ENCODE assay signal across 21 cellular contexts in genomic region chr12:40292788-40293429, GRCh38.
DNase-seq lines count a peak whose midpoint lies in the region; ATAC-seq, FAIRE-seq and TF ChIP-seq lines count a peak whose summit lies in the region.
"Had no signal": no experiment of that assay in that cellular context is flagged by ENCODE, and none has a peak within 500 bp of the region (broad histone marks: within the 10 kb centered on the region; RNA-seq: fewer than 3 reads in every experiment).

No MANE protein-coding gene starts in this region.

- CTCF ChIA-PET in IMR-90 (lab: Yijun Ruan, JAX), result no interaction called here
- CTCF ChIA-PET in K562 (lab: Yijun Ruan, JAX; ENCODE audit: low intra/inter-chr PET ratio), result no interaction called here
- CTCF ChIA-PET in HepG2 (lab: Yijun Ruan, JAX; ENCODE audit: low intra/inter-chr PET ratio, low total read pairs), result no interaction called here

- POLR2A ChIA-PET in IMR-90 (lab: Charles Lee; ENCODE audit: unreplicated experiment) (no interaction called here), K562 (lab: Yijun Ruan, JAX) (no interaction called here), HepG2 (lab: Yijun Ruan, JAX) (no interaction called here)

- no peak overlapping the region for H4K5ac ChIP-seq in IMR-90 (ENCODE audit: low read depth, low read length)

- H3K4me1 ChIP-seq in IMR-90 (ENCODE audit: control insufficient read depth, insufficient read depth, low read length) (no peaks in the 10 kb centered on the region), K562 (replicated peaks in 1 of 2; ENCODE audit: control insufficient read depth in 2 of 2, insufficient read depth in 2 of 2, low read length in 2 of 2) (no peaks in the 10 kb centered on the region), HepG2 (ENCODE audit: insufficient read depth, low read length) (no peaks in the 10 kb centered on the region), testis (no peaks in the 10 kb centered on the region)
- H3K4me1 ChIP-seq: BLaER1, Caco-2 had no signal

- H4K20me1 ChIP-seq in IMR-90 (ENCODE audit: insufficient read depth, low read length) (no peaks in the 10 kb centered on the region), K562 (replicated peaks; ENCODE audit: control insufficient read depth, insufficient read depth, low read length) (no peaks in the 10 kb centered on the region), HepG2 (ENCODE audit: insufficient read depth, low read length) (no peaks in the 10 kb centered on the region)
- H4K20me1 ChIP-seq: BLaER1 had no signal

- H4K8ac ChIP-seq in IMR-90 (ENCODE audit: low read depth in 2 of 2, low read length in 2 of 2), result no peak overlapping the region

- no peak overlapping the region; the same call in 1 of the 2 replicates for H3K56ac ChIP-seq in IMR-90 (ENCODE audit: extremely low read depth, insufficient read depth, low read length)

- WGBS in IMR-90 (ENCODE audit: extremely low coverage in 2 of 2, insufficient read length in 1 of 2), 2 experiments, result no CpG with 5 or more reads among the region's 3 CpGs
- 2% methylated on average over 3 of the region's 3 CpGs for WGBS in K562 (ENCODE audit: insufficient coverage, low coverage, missing lambda C conversion rate)
- WGBS in HepG2 (ENCODE audit: low lambda C conversion rate), result 0% methylated on average over 3 of the region's 3 CpGs
- WGBS in testis, 2 donors, result 87 to 90% methylated on average over 3 of the region's 3 CpGs

- H2AK5ac ChIP-seq in IMR-90 (ENCODE audit: low read depth, low read length), result no peak overlapping the region

- no peak overlapping the region for H2BK5ac ChIP-seq in IMR-90 (ENCODE audit: low read depth, low read length, poor library complexity, severe bottlenecking)

- H3K14ac ChIP-seq in IMR-90 (replicated peaks; ENCODE audit: low read depth, low read length), result no peak overlapping the region

- TF ChIP-seq RAD21 in IMR-90 (IDR thresholded peaks at IDR 0.05; ENCODE audit: low read length) (no peak), K562 (CRISPR knock-in tag; conservative IDR thresholded peaks at IDR 0.05 in 1 of 2, IDR thresholded peaks at IDR 0.05 in 1 of 2) (no peak), HepG2 (CRISPR knock-in tag; IDR thresholded peaks at IDR 0.05) (no peak)

- DNase-seq in IMR-90, result no peak
- DNase-seq in K562 (ENCODE audit: extremely low read depth in 1 of 4, low spot score in 3 of 4), result no peak
- DNase-seq in HepG2 (ENCODE audit: low spot score), result no peak
- peak; percentile 12 for DNase-seq in retina
- DNase-seq in dedifferentiated amniotic fluid mesenchymal stem cell (ENCODE audit: extremely low spot score), result no peak
- DNase-seq in testis, result no peak
- DNase-seq in ureter (ENCODE audit: low spot score), result no peak
- DNase-seq in SHP77 (lab: John Stamatoyannopoulos, UW), result no peak
- DNase-seq: Caco-2; CD4-positive, CD25-positive, alpha-beta regulatory T cell; CD8-positive, alpha-beta T cell; DMS153; DND-41; GDM1; H9 had no signal

- H3K36me3 ChIP-seq in IMR-90 (ENCODE audit: control insufficient read depth, insufficient read depth, low read length) (no peaks in the 10 kb centered on the region), K562 (ENCODE audit: control insufficient read depth, insufficient read depth, low read length) (no peaks in the 10 kb centered on the region), HepG2 (replicated peaks in 1 of 2; ENCODE audit: control insufficient read depth in 1 of 2, insufficient read depth in 2 of 2, low read length in 2 of 2) (no peaks in the 10 kb centered on the region), testis (ENCODE audit: low read depth, missing control alignments) (no peaks in the 10 kb centered on the region)
- H3K36me3 ChIP-seq: BLaER1 had no signal

- H2BK15ac ChIP-seq in IMR-90 (ENCODE audit: low read depth, low read length), result no peak overlapping the region

- no peaks in the 10 kb centered on the region for H3K27me3 ChIP-seq in IMR-90 (ENCODE audit: control insufficient read depth, insufficient read depth, low read length)
- H3K27me3 ChIP-seq in K562 (ENCODE audit: control insufficient read depth in 2 of 2, insufficient read depth in 2 of 2, low read length in 2 of 2), result no peaks in the 10 kb centered on the region
- H3K27me3 ChIP-seq in HepG2 (ENCODE audit: control insufficient read depth in 1 of 2, insufficient read depth in 2 of 2, low read length in 2 of 2), result no peaks in the 10 kb centered on the region
- no peaks in the 10 kb centered on the region for H3K27me3 ChIP-seq in testis
- H3K27me3 ChIP-seq: BLaER1 had no signal

- in situ Hi-C loops in IMR-90 (cut with MboI; ENCODE audit: low sequenced_read_pairs), result no loop called here
- in situ Hi-C loops in K562 (cut with MboI), result no loop called here
- in situ Hi-C loops in HepG2 (cut with HindIII; ENCODE audit: extremely low pct_ligation_motif_present, low pct_unique_long_range_greater_than_20kb), result no loop called here

- FAIRE-seq in K562 (lab: Jason Lieb, UNC) (no peak), HepG2 (lab: Jason Lieb, UNC) (no peak)
- FAIRE-seq: GM12878, GM19239 had no signal

- no peak overlapping the region for H2AFZ ChIP-seq in IMR-90 (replicated peaks; ENCODE audit: low read length, poor library complexity)
- H2AFZ ChIP-seq in K562 (ENCODE audit: low read depth, low read length), result no peak overlapping the region
- H2AFZ ChIP-seq in HepG2 (ENCODE audit: low read length), result no peak overlapping the region
- H2AFZ ChIP-seq: GM23338 had no signal

- dilution Hi-C loops in IMR-90 (cut with HindIII; ENCODE audit: low sequenced_read_pairs, unreplicated experiment), result no loop called here

- no peak overlapping the region for H2BK20ac ChIP-seq in IMR-90 (ENCODE audit: low read depth, low read length)

- H3K79me1 ChIP-seq in IMR-90 (ENCODE audit: low read depth in 1 of 2, low read length in 2 of 2), result no peaks in the 10 kb centered on the region

- H3K23ac ChIP-seq in IMR-90 (ENCODE audit: low read depth, low read length), result no peak overlapping the region

- TF ChIP-seq EP300 in K562 (IDR thresholded peaks at IDR 0.05; ENCODE audit: low read length) (no peak), HepG2 (IDR thresholded peaks at IDR 0.05; ENCODE audit: low read depth in 2 of 2, low read length in 2 of 2) (no peak), HepG2 (CRISPR knock-in tag; IDR thresholded peaks at IDR 0.05; ENCODE audit: borderline replicate concordance) (no peak)

- BruUV-seq in IMR-90 (replicated peaks; lab: Mats Ljungman, UMichigan) (no TSS peak), K562 (replicated peaks; lab: Mats Ljungman, UMichigan) (no TSS peak), HepG2 (replicated peaks; lab: Mats Ljungman, UMichigan) (no TSS peak)

- no peak overlapping the region for H3K18ac ChIP-seq in IMR-90 (ENCODE audit: low read depth, low read length)

- TF ChIP-seq CTCF in IMR-90 (conservative IDR thresholded peaks at IDR 0.05; ENCODE audit: low read depth, low read length), result no peak
- TF ChIP-seq CTCF in K562 (IDR thresholded peaks at IDR 0.05 in 2 of 3, conservative IDR thresholded peaks at IDR 0.05 in 1 of 3; ENCODE audit: insufficient read depth in 2 of 3, low read depth in 1 of 3, low read length in 3 of 3), result no peak
- no peak for TF ChIP-seq CTCF in HepG2 (CRISPR knock-in tag; IDR thresholded peaks at IDR 0.05)
- TF ChIP-seq CTCF in testis (IDR thresholded peaks at IDR 0.05), result no peak

- H3K4me2 ChIP-seq in IMR-90 (ENCODE audit: low read depth, low read length), result no peak overlapping the region
- H3K4me2 ChIP-seq in K562 (ENCODE audit: insufficient read depth, low read length), result no peak overlapping the region
- H3K4me2 ChIP-seq in HepG2 (ENCODE audit: low read depth, low read length), result no peak overlapping the region
- H3K4me2 ChIP-seq: BLaER1, GM23338 had no signal

- H3K9ac ChIP-seq in IMR-90 (ENCODE audit: low read depth, low read length), result no peak overlapping the region
- H3K9ac ChIP-seq in K562 (ENCODE audit: insufficient read depth in 1 of 2, low read depth in 2 of 2, low read length in 2 of 2), result no peak overlapping the region
- no peak overlapping the region for H3K9ac ChIP-seq in HepG2 (ENCODE audit: insufficient read depth, low read depth, low read length)
- H3K9ac ChIP-seq: BLaER1 had no signal

- H2AK9ac ChIP-seq in IMR-90 (replicated peaks; ENCODE audit: low read depth, low read length, poor library complexity), result no peak overlapping the region

- intact Hi-C loops in IMR-90 (cut with micrococcal nuclease) (no loop called here), K562 (cut with micrococcal nuclease) (no loop called here), HepG2 (cut with micrococcal nuclease; ENCODE audit: unreplicated experiment) (no loop called here), testis (cut with DNase I; ENCODE audit: low total_unique reads) (no loop called here)

- no peak overlapping the region for H3K4ac ChIP-seq in IMR-90 (ENCODE audit: low read depth, low read length)

- H3K9me3 ChIP-seq in IMR-90 (ENCODE audit: control insufficient read depth, insufficient read depth, low read length) (no peaks in the 10 kb centered on the region), K562 (replicated peaks; ENCODE audit: control insufficient read depth, insufficient read depth, low read depth, low read length) (no peaks in the 10 kb centered on the region), HepG2 (ENCODE audit: low read length) (peaks cover 11% of the 10 kb centered on the region; the same call in 1 of the 2 replicates), testis (no peaks in the 10 kb centered on the region)
- H3K9me3 ChIP-seq: BLaER1, Caco-2 had no signal

- no peak overlapping the region for H4K91ac ChIP-seq in IMR-90 (ENCODE audit: insufficient read depth, low read depth, low read length)

- no peak for ATAC-seq in IMR-90 (ENCODE audit: low read depth)
- ATAC-seq in K562, result no peak
- no peak for ATAC-seq in HepG2
- ATAC-seq: CD8-positive, alpha-beta T cell; GM12878; GM23338; HCT116 had no signal

- no peaks in the 10 kb centered on the region for H3K79me2 ChIP-seq in K562 (ENCODE audit: control insufficient read depth, insufficient read depth, low read length)
- no peaks in the 10 kb centered on the region for H3K79me2 ChIP-seq in HepG2 (ENCODE audit: insufficient read depth, low read length)

- no peak overlapping the region for H2BK120ac ChIP-seq in IMR-90 (ENCODE audit: low read depth, low read length)

- H3K9me1 ChIP-seq in IMR-90 (ENCODE audit: insufficient read depth, low read length) (no peaks in the 10 kb centered on the region), K562 (ENCODE audit: control insufficient read depth, insufficient read depth, low read length) (no peaks in the 10 kb centered on the region)

- H3K4me3 ChIP-seq in IMR-90 (ENCODE audit: insufficient read depth, low read depth, low read length) (no peak overlapping the region), K562 (no peak overlapping the region), HepG2 (replicated peaks in 1 of 3; ENCODE audit: insufficient read depth in 1 of 3, low read depth in 2 of 3, low read length in 3 of 3) (no peak overlapping the region), testis (no peak overlapping the region)
- H3K4me3 ChIP-seq: BLaER1, GM12878, GM23338 had no signal

- H3K27ac ChIP-seq in IMR-90 (ENCODE audit: insufficient read depth, low read length) (no peak overlapping the region), K562 (ENCODE audit: extremely low read depth, low read depth, low read length) (no peak overlapping the region), HepG2 (ENCODE audit: extremely low read length, insufficient read depth, low read length) (no peak overlapping the region), testis (no peak overlapping the region)
- H3K27ac ChIP-seq: BLaER1, C4-2B had no signal

- TF ChIP-seq POLR2A in IMR-90 (IDR thresholded peaks at IDR 0.05; ENCODE audit: low read depth, low read length), result no peak
- no peak for TF ChIP-seq POLR2A in K562 (conservative IDR thresholded peaks at IDR 0.05)
- TF ChIP-seq POLR2A in HepG2 (IDR thresholded peaks at IDR 0.05; ENCODE audit: insufficient read depth in 1 of 2, low read depth in 2 of 2, low read length in 2 of 2), result no peak
- TF ChIP-seq POLR2A in testis (IDR thresholded peaks at IDR 0.05), result no peak
